ENCODE assay signal across 8 cellular contexts in genomic region chr17:67246398-67246647, GRCh38. TPM values are rescaled to one million over a fixed set of nuclear protein-coding genes. Genes with fewer than 3 reads are reported as not detected.
A peak's percentile ranks its signal among the peaks of the same experiment; 100 is the strongest.
DNase-seq lines count a peak whose midpoint lies in the region; ATAC-seq and TF ChIP-seq lines count a peak whose summit lies in the region.

No MANE protein-coding gene starts in this region.

- peak overlapping the region in 8 of 10 donors; percentile 31 to 94 (median 75) for H3K27ac Mint-ChIP-seq in naive thymus-derived CD8-positive, alpha-beta T cell

- H3K36me3 ChIP-seq in BJ (ENCODE audit: control insufficient read depth, insufficient read depth, low read length) = no peaks in the 10 kb centered on the region

- no peaks in the 10 kb centered on the region for H3K27me3 Mint-ChIP-seq in naive thymus-derived CD8-positive, alpha-beta T cell

- H3K27me3 ChIP-seq in BJ (ENCODE audit: control insufficient read depth, insufficient read depth, low read length) = no peaks in the 10 kb centered on the region

- H3K9me3 Mint-ChIP-seq in naive thymus-derived CD8-positive, alpha-beta T cell = no peaks in the 10 kb centered on the region

- TF ChIP-seq CTCF in BJ (IDR thresholded peaks at IDR 0.05; ENCODE audit: insufficient read depth, low read depth, low read length) = no peak
- no peak for TF ChIP-seq CTCF in LNCaP clone FGC (IDR thresholded peaks at IDR 0.05; ENCODE audit: control insufficient read depth, extremely low read depth, insufficient read depth)
- TF ChIP-seq CTCF in coronary artery (IDR thresholded peaks at IDR 0.05) = no peak

- H3K4me3 ChIP-seq in BJ (ENCODE audit: low read depth, low read length) = peak overlapping the region; percentile 91
- H3K4me3 ChIP-seq in LNCaP clone FGC (ENCODE audit: low read depth, low read length) = peak overlapping the region; percentile 90
- peak overlapping the region; percentile 88 for H3K4me3 ChIP-seq in coronary artery

- peaks cover 0 to 9% (median 0%) of the 10 kb centered on the region in 3 donors for H3K36me3 Mint-ChIP-seq in naive thymus-derived CD8-positive, alpha-beta T cell

- no peak for ATAC-seq in naive thymus-derived CD8-positive, alpha-beta T cell
- ATAC-seq in GM18868 (IDR thresholded peaks at IDR 0.05; ENCODE audit: unreplicated experiment) = no peak

- no peak overlapping the region for H3K27ac ChIP-seq in coronary artery

- no peak for DNase-seq in BJ (ENCODE audit: low read depth)
- no peak for DNase-seq in LNCaP clone FGC (ENCODE audit: low read depth)
- no peak for DNase-seq in coronary artery (ENCODE audit: low spot score)
- DNase-seq in naive thymus-derived CD8-positive, alpha-beta T cell = no peak
- DNase-seq in HuH-7.5 (ENCODE audit: low spot score) = no peak
- no peak for DNase-seq in DMS153 treated with DMSO at 0.1 percent for 48 hours (lab: John Stamatoyannopoulos, UW; ENCODE audit: unreplicated experiment)
- DNase-seq in posterior vena cava (ENCODE audit: low spot score) = no peak

- H3K4me1 Mint-ChIP-seq in naive thymus-derived CD8-positive, alpha-beta T cell = peaks cover 19 to 46% (median 32%) of the 10 kb centered on the region in 4 donors

- POLR2A ChIA-PET in BJ (lab: Charles Lee) = no interaction called here
- POLR2A ChIA-PET in naive thymus-derived CD8-positive, alpha-beta T cell (lab: Charles Lee) = no interaction called here

- CTCF ChIA-PET in BJ (lab: Yijun Ruan, JAX) = no interaction called here

- intact Hi-C loops in posterior vena cava (cut with DNase I) = no loop called here

- H3K4me3 Mint-ChIP-seq in naive thymus-derived CD8-positive, alpha-beta T cell = peak overlapping the region; percentile 72 to 93 (median 83)

RNA-seq across cellular contexts. Expression of gene HELZ, which starts 1.3 kb away (rescaled TPM):
- polyA plus RNA-seq in BJ (2011; rRNA removed) = 8.4 and 15.1 TPM in 2 replicates
- polyA minus RNA-seq in BJ (2011; rRNA and poly(A)+ RNA removed) = 28.0 and 28.8 TPM in 2 replicates
- 10 to 100 TPM; 69.0 to 75.1 TPM for total RNA-seq in naive thymus-derived CD8-positive, alpha-beta T cell
- 10 to 100 TPM; 43.0 to 48.6 (median 45.8) TPM for polyA plus RNA-seq in naive thymus-derived CD8-positive, alpha-beta T cell
- total RNA-seq in posterior vena cava = 10 to 100 TPM; 52.3 to 53.5 TPM
